Comparison of ENCODE assay signal across 8 cellular contexts in the genomic region with DNA sequence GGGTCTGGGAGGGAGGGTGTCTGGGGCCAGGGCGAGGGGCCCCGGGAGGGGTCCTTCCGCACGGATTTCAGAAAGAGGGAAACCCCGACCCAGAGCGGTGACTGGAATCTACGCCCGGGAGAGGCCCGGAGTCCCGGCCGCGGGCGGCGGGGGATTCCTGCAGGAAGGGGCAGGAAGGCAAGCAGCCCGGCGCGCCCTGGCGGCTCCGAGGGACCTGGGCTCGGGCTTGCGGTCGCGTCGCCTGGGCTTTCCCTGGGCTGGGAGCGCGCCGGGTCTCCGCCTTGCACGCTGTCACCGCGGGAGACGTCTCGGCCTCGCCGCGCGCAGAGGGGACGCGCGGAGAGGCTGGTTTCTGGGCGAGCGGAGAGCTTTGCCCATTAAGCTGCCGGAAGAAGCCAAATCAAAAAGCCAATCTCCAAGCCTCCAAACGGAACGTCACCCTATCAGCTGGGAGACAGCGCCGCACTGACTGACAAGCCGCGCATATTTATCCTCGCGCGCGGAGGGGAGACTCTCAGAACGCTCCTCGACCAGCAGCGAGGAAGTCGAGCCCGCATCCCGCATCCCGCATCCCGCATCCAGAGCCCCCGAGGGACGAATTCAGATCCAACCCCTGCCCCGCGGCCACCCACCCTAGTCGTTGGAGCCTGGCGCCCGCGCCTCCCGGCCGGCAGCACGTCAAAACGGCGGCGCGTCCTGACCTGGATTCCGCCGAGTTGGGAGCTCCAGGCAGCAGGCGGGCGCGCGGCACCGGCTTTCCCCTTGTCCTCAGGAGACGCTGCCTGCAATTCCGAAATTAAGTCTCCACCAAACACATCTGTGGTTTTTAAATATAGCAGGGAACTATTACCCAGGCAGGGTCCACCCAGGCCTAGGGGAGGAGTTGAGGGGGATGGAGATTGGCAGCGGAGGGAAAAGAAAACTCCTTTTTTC. TPM values are rescaled to one million over a fixed set of nuclear protein-coding genes. Genes with fewer than 3 reads are reported as not detected.
DNase-seq lines count a peak whose midpoint lies in the region; ATAC-seq and TF ChIP-seq lines count a peak whose summit lies in the region.

A gene with protein sequence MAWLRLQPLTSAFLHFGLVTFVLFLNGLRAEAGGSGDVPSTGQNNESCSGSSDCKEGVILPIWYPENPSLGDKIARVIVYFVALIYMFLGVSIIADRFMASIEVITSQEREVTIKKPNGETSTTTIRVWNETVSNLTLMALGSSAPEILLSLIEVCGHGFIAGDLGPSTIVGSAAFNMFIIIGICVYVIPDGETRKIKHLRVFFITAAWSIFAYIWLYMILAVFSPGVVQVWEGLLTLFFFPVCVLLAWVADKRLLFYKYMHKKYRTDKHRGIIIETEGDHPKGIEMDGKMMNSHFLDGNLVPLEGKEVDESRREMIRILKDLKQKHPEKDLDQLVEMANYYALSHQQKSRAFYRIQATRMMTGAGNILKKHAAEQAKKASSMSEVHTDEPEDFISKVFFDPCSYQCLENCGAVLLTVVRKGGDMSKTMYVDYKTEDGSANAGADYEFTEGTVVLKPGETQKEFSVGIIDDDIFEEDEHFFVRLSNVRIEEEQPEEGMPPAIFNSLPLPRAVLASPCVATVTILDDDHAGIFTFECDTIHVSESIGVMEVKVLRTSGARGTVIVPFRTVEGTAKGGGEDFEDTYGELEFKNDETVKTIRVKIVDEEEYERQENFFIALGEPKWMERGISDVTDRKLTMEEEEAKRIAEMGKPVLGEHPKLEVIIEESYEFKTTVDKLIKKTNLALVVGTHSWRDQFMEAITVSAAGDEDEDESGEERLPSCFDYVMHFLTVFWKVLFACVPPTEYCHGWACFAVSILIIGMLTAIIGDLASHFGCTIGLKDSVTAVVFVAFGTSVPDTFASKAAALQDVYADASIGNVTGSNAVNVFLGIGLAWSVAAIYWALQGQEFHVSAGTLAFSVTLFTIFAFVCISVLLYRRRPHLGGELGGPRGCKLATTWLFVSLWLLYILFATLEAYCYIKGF (minus strand): TSS at position 344 of the 933 bp plus-strand sequence. CDS start 20,529 bp downstream, outside the sequence.

- no TSS peak for BruUV-seq in Caco-2 (replicated peaks; lab: Mats Ljungman, UMichigan)

- H3K4me3 Mint-ChIP-seq in Caco-2 (ENCODE audit: unreplicated experiment): peak within 1 kb of the TSS; percentile 67

- DNase-seq in Caco-2: peak in 1 of 2 experiments; percentile 52
- peak; percentile 51 for DNase-seq in NCI-H2107 treated with DMSO at 0.1 percent for 48 hours (lab: John Stamatoyannopoulos, UW; ENCODE audit: unreplicated experiment)
- DNase-seq in adipocyte (ENCODE audit: low read depth): peak; percentile 59
- DNase-seq in left cardiac atrium: peak; percentile 30
- no peak for DNase-seq in NOMO-1 (lab: John Stamatoyannopoulos, UW; ENCODE audit: unreplicated experiment in 2 of 2)
- DNase-seq in dedifferentiated amniotic fluid mesenchymal stem cell (ENCODE audit: extremely low spot score): no peak

- no peak within 1 kb of the TSS for H3K27ac Mint-ChIP-seq in Caco-2 (ENCODE audit: unreplicated experiment)

- POLR2A ChIA-PET in Caco-2 (lab: Charles Lee): no interaction called here

- H3K4me1 Mint-ChIP-seq in Caco-2 (ENCODE audit: low read depth, unreplicated experiment): no peaks in the 10 kb centered on the region

- CTCF ChIA-PET in Caco-2 (lab: Charles Lee): interaction anchor here (1.0 kb wide), 1 partner anchor 102 kb away, joined by 7 read pairs; no protein-coding TSS in a partner anchor

- peak within 1 kb of the TSS; percentile 83 for H3K4me2 ChIP-seq in parathyroid adenoma (ENCODE audit: low read length)

- H3K79me2 ChIP-seq in parathyroid adenoma: no peaks in the 10 kb centered on the region

- H3K4me1 ChIP-seq in Caco-2: peaks cover 5% of the 10 kb centered on the region; the same call in 1 of the 2 replicates
- peaks cover 4% of the 10 kb centered on the region for H3K4me1 ChIP-seq in adipocyte (ENCODE audit: control insufficient read depth, insufficient read depth, low read length)
- peaks cover 5% of the 10 kb centered on the region for H3K4me1 ChIP-seq in parathyroid adenoma

- TF ChIP-seq CTCF in Caco-2 (IDR thresholded peaks at IDR 0.05; ENCODE audit: insufficient read depth in 1 of 2, low read depth in 1 of 2, low read length in 1 of 2, severe bottlenecking in 1 of 2, unreplicated experiment in 1 of 2): no peak
- no peak for TF ChIP-seq CTCF in parathyroid adenoma (IDR thresholded peaks at IDR 0.05)

- H3K27me3 ChIP-seq in Caco-2 (replicated peaks; ENCODE audit: control insufficient read depth, insufficient read depth, low read length) (peaks cover 1% of the 10 kb centered on the region; the same call in 1 of the 2 replicates), adipocyte (replicated peaks; ENCODE audit: control insufficient read depth, insufficient read depth, low read length) (peaks cover 44% of the 10 kb centered on the region), parathyroid adenoma (ENCODE audit: control insufficient read depth, insufficient read depth, low read length) (no peaks in the 10 kb centered on the region)

- peak; percentile 40 for ATAC-seq in GM21390 (IDR thresholded peaks at IDR 0.05; ENCODE audit: unreplicated experiment)
- ATAC-seq in left cardiac atrium: peak; percentile 74 to 76

- H3K27me3 Mint-ChIP-seq in Caco-2 (ENCODE audit: insufficient read depth, unreplicated experiment): peaks cover 34% of the 10 kb centered on the region

- H3K9me3 ChIP-seq in Caco-2: no peaks in the 10 kb centered on the region
- peaks cover 3% of the 10 kb centered on the region for H3K9me3 ChIP-seq in adipocyte (ENCODE audit: control insufficient read depth, low read length)
- no peaks in the 10 kb centered on the region for H3K9me3 ChIP-seq in parathyroid adenoma (ENCODE audit: control insufficient read depth, low read length)

- H3K36me3 ChIP-seq in Caco-2 (ENCODE audit: control insufficient read depth, insufficient read depth, low read length): no peaks in the 10 kb centered on the region
- no peaks in the 10 kb centered on the region for H3K36me3 ChIP-seq in adipocyte (ENCODE audit: control insufficient read depth, insufficient read depth, low read length, severe bottlenecking)
- H3K36me3 ChIP-seq in parathyroid adenoma (ENCODE audit: control insufficient read depth, insufficient read depth, low read length): no peaks in the 10 kb centered on the region

- H3K27ac ChIP-seq in parathyroid adenoma: peak within 1 kb of the TSS; percentile 45

- peak within 1 kb of the TSS; percentile 37 for H3K4me3 ChIP-seq in Caco-2 (ENCODE audit: low read depth, low read length)
- H3K4me3 ChIP-seq in adipocyte (ENCODE audit: low read length): peak within 1 kb of the TSS; percentile 65
- peak within 1 kb of the TSS; percentile 46 for H3K4me3 ChIP-seq in parathyroid adenoma (ENCODE audit: low read depth, low read length)

- peak within 1 kb of the TSS; percentile 80 for H2AFZ ChIP-seq in parathyroid adenoma

- H3K36me3 Mint-ChIP-seq in Caco-2 (ENCODE audit: insufficient read depth, unreplicated experiment): no peaks in the 10 kb centered on the region

- H3K9me3 Mint-ChIP-seq in Caco-2 (ENCODE audit: unreplicated experiment): no peaks in the 10 kb centered on the region

- intact Hi-C loops in Caco-2 (cut with micrococcal nuclease; ENCODE audit: unreplicated experiment): no loop called here
- intact Hi-C loops in left cardiac atrium (cut with DNase I): no loop called here

- H3K9ac ChIP-seq in adipocyte (ENCODE audit: low read length) (no peak within 1 kb of the TSS), parathyroid adenoma (no peak within 1 kb of the TSS)

RNA-seq across cellular contexts. Expression of the gene that starts here (rescaled TPM):
- total RNA-seq in Caco-2 (2022): not detected in 2 replicates
- total RNA-seq in left cardiac atrium: 1 to 10 TPM in 1 of 2 donors, under 1 TPM in 1; 0.62 to 5.9 TPM

Comparison
In these comparisons a context has a peak if more than half of its experiments do, and no peak if none do; other contexts are left out.
1. DNase-seq: peak in NCI-H2107 treated with DMSO at 0.1 percent for 48 hours (single experiment), adipocyte (single experiment) and left cardiac atrium (single experiment); none in NOMO-1 (0 of 2) and dedifferentiated amniotic fluid mesenchymal stem cell (single experiment).
2. Peak in every context shown above with its lines, with median percentiles within 50 percentile points of each other: H3K4me3 ChIP-seq.